12 cellular contexts compared by ENCODE assay signal in the genomic region with DNA sequence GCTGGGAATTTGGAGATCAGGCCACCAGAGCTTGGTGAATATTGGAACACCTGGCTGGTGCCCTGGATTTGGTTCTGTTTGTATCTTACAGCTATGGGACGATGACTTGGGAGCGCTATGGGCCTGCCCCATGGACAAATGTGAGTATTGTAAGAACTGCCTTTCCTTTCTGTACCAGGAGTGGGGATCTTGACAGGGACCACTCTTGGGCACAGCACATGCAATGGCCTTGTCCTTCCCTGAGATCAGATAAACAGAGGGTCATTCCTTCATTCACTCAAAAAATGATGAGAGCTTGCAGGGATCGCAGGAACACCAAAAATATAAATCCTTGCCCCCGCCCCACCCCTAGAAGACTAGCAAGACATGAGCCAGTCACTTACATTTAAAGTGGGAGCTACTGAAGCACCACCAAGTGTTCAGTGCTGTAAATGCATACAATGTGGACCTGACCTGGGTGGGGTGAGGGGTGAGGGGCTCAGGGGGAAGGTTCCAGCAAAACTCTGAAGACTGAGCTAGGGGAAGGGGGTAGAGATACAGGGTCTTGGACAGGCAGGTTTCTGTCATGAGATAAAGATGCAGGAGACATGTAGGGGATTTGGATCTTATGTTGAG. TPM values are rescaled to one million over a fixed set of nuclear protein-coding genes. Genes with fewer than 3 reads are reported as not detected.
DNase-seq lines count a peak whose midpoint lies in the region; ATAC-seq and TF ChIP-seq lines count a peak whose summit lies in the region.
"Had no signal": no experiment of that assay in that cellular context is flagged by ENCODE, and none has a peak within 500 bp of the region (broad histone marks: within the 10 kb centered on the region; RNA-seq: fewer than 3 reads in every experiment).

No MANE protein-coding gene starts in this region.

- CTCF ChIA-PET in activated CD4-positive, alpha-beta memory T cell treated with anti-CD3 and anti-CD28 coated beads for 36 hours (lab: Charles Lee) = interaction anchor here (0.7 to 6.3 kb wide), 15 partner anchors 10 to 430 kb away, joined by 3 to 73 read pairs (median 6); a partner anchor contains a TSS
- CTCF ChIA-PET in activated CD4-positive, alpha-beta memory T cell treated with anti-CD3 and anti-CD28 coated beads, Interleukin-2, amount 10 ng/mL, durations not matched to agents 7 days and 5 days (lab: Charles Lee) = interaction anchor here (1.1 to 5.7 kb wide), 11 partner anchors 10 to 426 kb away, joined by 3 to 87 read pairs (median 5); a partner anchor contains a TSS

- no peak overlapping the region for H3K4me3 Mint-ChIP-seq in activated CD4-positive, alpha-beta memory T cell treated with anti-CD3 and anti-CD28 coated beads for 36 hours
- H3K4me3 Mint-ChIP-seq in activated CD4-positive, alpha-beta memory T cell treated with anti-CD3 and anti-CD28 coated beads, Interleukin-2, amount 10 ng/mL, durations not matched to agents 7 days and 5 days = no peak overlapping the region
- H3K4me3 Mint-ChIP-seq in activated naive CD8-positive, alpha-beta T cell treated with anti-CD3 and anti-CD28 coated beads, Interleukin-2, amount 10 ng/mL, durations not matched to agents 7 days and 5 days = no peak overlapping the region

- POLR2A ChIA-PET in activated CD4-positive, alpha-beta memory T cell treated with anti-CD3 and anti-CD28 coated beads for 36 hours (lab: Charles Lee) = interaction anchor here (1.2 to 4.9 kb wide), 3 partner anchors 15 to 40 kb away, joined by 4 to 33 read pairs (median 24); a partner anchor contains a TSS
- POLR2A ChIA-PET in activated CD4-positive, alpha-beta memory T cell treated with anti-CD3 and anti-CD28 coated beads, Interleukin-2, amount 10 ng/mL, durations not matched to agents 7 days and 5 days (lab: Charles Lee) = interaction anchor here (0.9 to 5.8 kb wide), 8 partner anchors 10 to 390 kb away, joined by 3 to 51 read pairs (median 3); a partner anchor contains a TSS
- POLR2A ChIA-PET in activated naive CD8-positive, alpha-beta T cell treated with anti-CD3 and anti-CD28 coated beads, Interleukin-2, amount 10 ng/mL, durations not matched to agents 7 days and 5 days (lab: Charles Lee) = interaction anchor here (1.4 kb wide), 1 partner anchor 12 kb away, joined by 3 read pairs; no protein-coding TSS in a partner anchor

- H3K9me3 Mint-ChIP-seq in activated CD4-positive, alpha-beta memory T cell treated with anti-CD3 and anti-CD28 coated beads for 36 hours = no peaks in the 10 kb centered on the region
- H3K9me3 Mint-ChIP-seq in activated CD4-positive, alpha-beta memory T cell treated with anti-CD3 and anti-CD28 coated beads, Interleukin-2, amount 10 ng/mL, durations not matched to agents 7 days and 5 days = no peaks in the 10 kb centered on the region
- no peaks in the 10 kb centered on the region for H3K9me3 Mint-ChIP-seq in activated naive CD8-positive, alpha-beta T cell treated with anti-CD3 and anti-CD28 coated beads, Interleukin-2, amount 10 ng/mL, durations not matched to agents 7 days and 5 days
- H3K9me3 Mint-ChIP-seq: stimulated activated naive CD8-positive, alpha-beta T cell treated with anti-CD3 and anti-CD28 coated beads, Interleukin-15, Interleukin-2, amounts not matched to agents 100 ng/mL and 50 ng/mL, for 24 hours had no signal

- H3K27ac Mint-ChIP-seq in activated CD4-positive, alpha-beta memory T cell treated with anti-CD3 and anti-CD28 coated beads for 36 hours = no peak overlapping the region
- H3K27ac Mint-ChIP-seq in activated CD4-positive, alpha-beta memory T cell treated with anti-CD3 and anti-CD28 coated beads, Interleukin-2, amount 10 ng/mL, durations not matched to agents 7 days and 5 days = no peak overlapping the region
- peak overlapping the region; percentile 12 for H3K27ac Mint-ChIP-seq in activated naive CD8-positive, alpha-beta T cell treated with anti-CD3 and anti-CD28 coated beads, Interleukin-2, amount 10 ng/mL, durations not matched to agents 7 days and 5 days

- no peaks in the 10 kb centered on the region for H3K27me3 Mint-ChIP-seq in activated CD4-positive, alpha-beta memory T cell treated with anti-CD3 and anti-CD28 coated beads for 36 hours
- H3K27me3 Mint-ChIP-seq in activated CD4-positive, alpha-beta memory T cell treated with anti-CD3 and anti-CD28 coated beads, Interleukin-2, amount 10 ng/mL, durations not matched to agents 7 days and 5 days = no peaks in the 10 kb centered on the region
- H3K27me3 Mint-ChIP-seq in activated naive CD8-positive, alpha-beta T cell treated with anti-CD3 and anti-CD28 coated beads, Interleukin-2, amount 10 ng/mL, durations not matched to agents 7 days and 5 days = no peaks in the 10 kb centered on the region
- H3K27me3 Mint-ChIP-seq: stimulated activated naive CD8-positive, alpha-beta T cell treated with anti-CD3 and anti-CD28 coated beads, Interleukin-15, Interleukin-2, amounts not matched to agents 100 ng/mL and 50 ng/mL, for 24 hours had no signal

- no peak overlapping the region for H3K4me3 ChIP-seq in retinal pigment epithelial cell (ENCODE audit: low read length)
- H3K4me3 ChIP-seq: BLaER1 treated with 17β-estradiol and CSF1 and Interleukin-3, amounts not matched to agents 10 nM and 100 nM had no signal

- peaks cover 26% of the 10 kb centered on the region for H3K4me1 Mint-ChIP-seq in activated CD4-positive, alpha-beta memory T cell treated with anti-CD3 and anti-CD28 coated beads for 36 hours (ENCODE audit: low read depth)
- H3K4me1 Mint-ChIP-seq in activated CD4-positive, alpha-beta memory T cell treated with anti-CD3 and anti-CD28 coated beads, Interleukin-2, amount 10 ng/mL, durations not matched to agents 7 days and 5 days = peaks cover 35% of the 10 kb centered on the region
- H3K4me1 Mint-ChIP-seq in activated naive CD8-positive, alpha-beta T cell treated with anti-CD3 and anti-CD28 coated beads, Interleukin-2, amount 10 ng/mL, durations not matched to agents 7 days and 5 days = peaks cover 23% of the 10 kb centered on the region

- H3K36me3 Mint-ChIP-seq in activated CD4-positive, alpha-beta memory T cell treated with anti-CD3 and anti-CD28 coated beads for 36 hours = no peaks in the 10 kb centered on the region
- H3K36me3 Mint-ChIP-seq in activated CD4-positive, alpha-beta memory T cell treated with anti-CD3 and anti-CD28 coated beads, Interleukin-2, amount 10 ng/mL, durations not matched to agents 7 days and 5 days (ENCODE audit: low read depth) = peaks cover 8% of the 10 kb centered on the region
- peaks cover 4% of the 10 kb centered on the region for H3K36me3 Mint-ChIP-seq in activated naive CD8-positive, alpha-beta T cell treated with anti-CD3 and anti-CD28 coated beads, Interleukin-2, amount 10 ng/mL, durations not matched to agents 7 days and 5 days

- TF ChIP-seq CTCF in LNCAP (IDR thresholded peaks at IDR 0.05) (0 out of 2 replicates have a peak, but pooled peaks have one; percentile 22), retinal pigment epithelial cell (conservative IDR thresholded peaks at IDR 0.05; ENCODE audit: low read depth, low read length) (peak; percentile 13)

- intact Hi-C loops in activated CD4-positive, alpha-beta memory T cell treated with anti-CD3 and anti-CD28 coated beads for 36 hours (cut with micrococcal nuclease) = loop anchor here (5.0 kb wide), 4 partner anchors 199 to 534 kb away; a partner anchor contains a TSS

- DNase-seq in activated CD4-positive, alpha-beta memory T cell treated with anti-CD3 and anti-CD28 coated beads for 36 hours = peak; percentile 33
- DNase-seq in activated CD4-positive, alpha-beta memory T cell treated with anti-CD3 and anti-CD28 coated beads, Interleukin-2, amount 10 ng/mL, durations not matched to agents 7 days and 5 days = no peak
- no peak for DNase-seq in activated naive CD8-positive, alpha-beta T cell treated with anti-CD3 and anti-CD28 coated beads, Interleukin-2, amount 10 ng/mL, durations not matched to agents 7 days and 5 days
- DNase-seq in retinal pigment epithelial cell (ENCODE audit: low read depth) = no peak
- DNase-seq: NCI-H1105 had no signal

- ATAC-seq in activated naive CD8-positive, alpha-beta T cell treated with anti-CD3 and anti-CD28 coated beads, Interleukin-2, amount 10 ng/mL, durations not matched to agents 7 days and 5 days (ENCODE audit: low read depth) = no peak
- no peak for ATAC-seq in HG03378 (IDR thresholded peaks at IDR 0.05; ENCODE audit: unreplicated experiment)
- ATAC-seq in GM21447 (IDR thresholded peaks at IDR 0.05; ENCODE audit: unreplicated experiment) = no peak
- no peak for ATAC-seq in GM19023 (IDR thresholded peaks at IDR 0.05; ENCODE audit: unreplicated experiment)
- ATAC-seq: activated CD4-positive, CD25-positive, alpha-beta regulatory T cell treated with anti-CD3 and anti-CD28 coated beads, Interleukin-2, amount 50 U/mL, for 24 hours had no signal

RNA-seq across cellular contexts. Expression of a gene that starts 2.7 kb away (rescaled TPM):
- total RNA-seq in activated CD4-positive, alpha-beta memory T cell treated with anti-CD3 and anti-CD28 coated beads for 36 hours = 10 to 100 TPM; 14.1 to 16.1 TPM
- 10 to 100 TPM; 15.9 to 17.1 TPM for total RNA-seq in activated CD4-positive, alpha-beta memory T cell treated with anti-CD3 and anti-CD28 coated beads, Interleukin-2, amount 10 ng/mL, durations not matched to agents 7 days and 5 days
- total RNA-seq in activated naive CD8-positive, alpha-beta T cell treated with anti-CD3 and anti-CD28 coated beads, Interleukin-2, amount 10 ng/mL, durations not matched to agents 7 days and 5 days = 10 to 100 TPM; 26.2 to 29.3 TPM

RNA-seq across cellular contexts. Expression of a gene that starts 14.0 kb away (rescaled TPM):
- total RNA-seq in activated CD4-positive, alpha-beta memory T cell treated with anti-CD3 and anti-CD28 coated beads for 36 hours = under 1 TPM; 0.40 to 0.46 TPM
- under 1 TPM; 0.23 to 0.45 TPM for total RNA-seq in activated CD4-positive, alpha-beta memory T cell treated with anti-CD3 and anti-CD28 coated beads, Interleukin-2, amount 10 ng/mL, durations not matched to agents 7 days and 5 days
- total RNA-seq in activated naive CD8-positive, alpha-beta T cell treated with anti-CD3 and anti-CD28 coated beads, Interleukin-2, amount 10 ng/mL, durations not matched to agents 7 days and 5 days = under 1 TPM in 1 of 2 experiments, not detected in 1; 0.22 TPM

RNA-seq across cellular contexts. Expression of a gene that starts 21.3 kb away (rescaled TPM):
- total RNA-seq in activated CD4-positive, alpha-beta memory T cell treated with anti-CD3 and anti-CD28 coated beads for 36 hours = 1 to 10 TPM; 7.8 to 8.2 TPM
- total RNA-seq in activated CD4-positive, alpha-beta memory T cell treated with anti-CD3 and anti-CD28 coated beads, Interleukin-2, amount 10 ng/mL, durations not matched to agents 7 days and 5 days = 1 to 10 TPM; 5.4 to 6.1 TPM
- 1 to 10 TPM; 5.3 to 5.9 TPM for total RNA-seq in activated naive CD8-positive, alpha-beta T cell treated with anti-CD3 and anti-CD28 coated beads, Interleukin-2, amount 10 ng/mL, durations not matched to agents 7 days and 5 days

RNA-seq across cellular contexts. Expression of a gene that starts 28.3 kb away (rescaled TPM):
- total RNA-seq in activated CD4-positive, alpha-beta memory T cell treated with anti-CD3 and anti-CD28 coated beads for 36 hours = 1 to 10 TPM; 1.8 to 1.9 TPM
- total RNA-seq in activated CD4-positive, alpha-beta memory T cell treated with anti-CD3 and anti-CD28 coated beads, Interleukin-2, amount 10 ng/mL, durations not matched to agents 7 days and 5 days = 1 to 10 TPM; 1.7 to 3.0 TPM
- 1 to 10 TPM in 1 of 2 experiments, under 1 TPM in 1; 0.94 to 1.1 TPM for total RNA-seq in activated naive CD8-positive, alpha-beta T cell treated with anti-CD3 and anti-CD28 coated beads, Interleukin-2, amount 10 ng/mL, durations not matched to agents 7 days and 5 days

RNA-seq across cellular contexts. Expression of a gene that starts 40.5 kb away (rescaled TPM):
- total RNA-seq in activated CD4-positive, alpha-beta memory T cell treated with anti-CD3 and anti-CD28 coated beads for 36 hours = 10 to 100 TPM; 25.0 to 27.8 TPM
- 10 to 100 TPM; 25.4 to 28.6 TPM for total RNA-seq in activated CD4-positive, alpha-beta memory T cell treated with anti-CD3 and anti-CD28 coated beads, Interleukin-2, amount 10 ng/mL, durations not matched to agents 7 days and 5 days
- total RNA-seq in activated naive CD8-positive, alpha-beta T cell treated with anti-CD3 and anti-CD28 coated beads, Interleukin-2, amount 10 ng/mL, durations not matched to agents 7 days and 5 days = 10 to 100 TPM; 31.5 to 34.2 TPM
